Comparison of ENCODE assay signal across 14 cellular contexts in the genomic region with DNA sequence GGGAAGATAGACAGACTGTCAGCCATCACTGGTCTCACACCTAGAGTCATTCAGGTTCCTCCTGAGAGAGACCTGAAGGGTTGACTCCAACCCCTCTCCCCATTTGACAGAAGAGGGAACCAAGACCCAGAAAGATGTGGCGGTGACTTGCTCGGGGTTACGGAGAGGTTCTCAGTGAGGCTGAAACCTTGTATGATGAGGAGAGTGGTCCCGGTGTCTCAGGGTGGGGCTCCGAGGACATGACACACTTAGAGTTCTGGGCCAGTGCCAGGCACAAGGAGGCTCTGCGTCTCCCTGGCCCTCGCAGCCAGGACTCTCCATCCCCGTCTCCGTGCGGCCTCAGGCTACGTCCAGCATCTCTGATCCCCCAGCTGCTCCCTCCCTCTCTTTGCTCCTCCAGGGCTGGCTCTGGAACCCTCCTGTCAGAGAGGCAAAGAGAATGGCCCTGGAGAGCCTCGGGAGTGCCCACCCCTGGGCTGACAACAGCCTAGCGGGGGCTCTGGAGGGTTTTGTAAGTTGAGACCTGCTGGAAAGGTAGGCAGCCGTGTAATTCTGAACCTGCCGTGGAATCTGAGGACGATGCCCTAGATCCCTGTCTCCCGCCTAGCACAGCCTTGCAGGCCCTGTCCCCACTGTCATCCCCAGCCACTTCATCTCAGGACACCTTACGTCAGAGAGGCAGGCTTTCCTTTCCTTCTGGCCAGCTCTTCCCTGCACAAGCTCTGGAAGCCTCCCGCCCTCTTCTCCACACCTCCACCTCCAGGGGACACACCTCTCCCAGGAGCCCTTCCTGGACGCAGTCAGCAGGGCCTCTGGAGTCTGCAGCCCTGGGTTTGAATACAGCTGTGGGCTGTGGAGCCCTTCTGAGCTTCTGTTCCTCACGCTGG. TPM values are rescaled to one million over a fixed set of nuclear protein-coding genes. Genes with fewer than 3 reads are reported as not detected.
DNase-seq lines count a peak whose midpoint lies in the region; ATAC-seq and TF ChIP-seq lines count a peak whose summit lies in the region.
"Had no signal": no experiment of that assay in that cellular context is flagged by ENCODE, and none has a peak within 500 bp of the region (broad histone marks: within the 10 kb centered on the region; RNA-seq: fewer than 3 reads in every experiment).

No MANE protein-coding gene starts in this region.

- no peak for ATAC-seq in effector memory CD8-positive, alpha-beta T cell (replicated peaks)
- ATAC-seq: activated T-cell treated with anti-CD3 and anti-CD28 coated beads, Interleukin-2, amount 50 U/mL, for 4 hours had no signal

- H3K27ac Mint-ChIP-seq in CD4-positive, alpha-beta memory T cell: peak overlapping the region; percentile 56 to 97 (median 93)
- peak overlapping the region; percentile 99 to 100 for H3K27ac Mint-ChIP-seq in effector memory CD8-positive, alpha-beta T cell

- WGBS in tibial nerve, 2 donors: 85 to 92% methylated on average over 21 of the region's 21 CpGs

- H2AFZ ChIP-seq in Loucy (ENCODE audit: low read length) (no peak overlapping the region), osteoblast (ENCODE audit: low read length) (no peak overlapping the region)

- H3K4me3 ChIP-seq in CD4-positive, alpha-beta memory T cell (ENCODE audit: low read length in 2 of 2): no peak overlapping the region
- H3K4me3 ChIP-seq in Loucy (ENCODE audit: low read length, poor library complexity, severe bottlenecking) (peak overlapping the region; percentile 94), osteoblast (ENCODE audit: insufficient read depth, low read length) (no peak overlapping the region), tibial nerve (no peak overlapping the region)
- H3K4me3 ChIP-seq: prostate gland had no signal

- CTCF ChIA-PET in CD4-positive, alpha-beta memory T cell (lab: Charles Lee; ENCODE audit: partially characterized antibody): interaction anchor here (1.0 to 1.2 kb wide), 2 partner anchors 11 to 90 kb away, joined by 3 read pairs; no protein-coding TSS in a partner anchor

- POLR2A ChIA-PET in CD4-positive, alpha-beta memory T cell (lab: Charles Lee; ENCODE audit: partially characterized antibody): interaction anchor here (1.0 kb wide), 1 partner anchor 19 kb away, joined by 3 read pairs; no protein-coding TSS in a partner anchor

- no peaks in the 10 kb centered on the region for H3K9me3 Mint-ChIP-seq in CD4-positive, alpha-beta memory T cell
- no peaks in the 10 kb centered on the region for H3K9me3 Mint-ChIP-seq in effector memory CD8-positive, alpha-beta T cell
- H3K9me3 Mint-ChIP-seq: activated B cell treated with CpG ODN at 0.5 μM for 24 hours; activated T-cell treated with anti-CD3 and anti-CD28 coated beads, Interleukin-2, amount 50 U/mL, for 4 hours had no signal

- no peaks in the 10 kb centered on the region for H3K9me2 ChIP-seq in Loucy (replicated peaks; ENCODE audit: low read depth, low read length)

- H3K4me1 Mint-ChIP-seq in CD4-positive, alpha-beta memory T cell: peaks cover 49 to 86% (median 66%) of the 10 kb centered on the region in 4 donors
- H3K4me1 Mint-ChIP-seq in effector memory CD8-positive, alpha-beta T cell (ENCODE audit: low read depth in 2 of 2): peaks cover 75 to 80% of the 10 kb centered on the region in 2 donors

- no peaks in the 10 kb centered on the region for H3K9me3 ChIP-seq in CD4-positive, alpha-beta memory T cell (ENCODE audit: control insufficient read depth in 1 of 2, low read length in 2 of 2)
- no peaks in the 10 kb centered on the region for H3K9me3 ChIP-seq in Loucy (ENCODE audit: insufficient read depth, low read depth, low read length)
- H3K9me3 ChIP-seq in osteoblast (ENCODE audit: low read depth, low read length): no peaks in the 10 kb centered on the region
- no peaks in the 10 kb centered on the region for H3K9me3 ChIP-seq in tibial nerve
- H3K9me3 ChIP-seq: prostate gland had no signal

- H3K79me2 ChIP-seq in Loucy (ENCODE audit: insufficient read depth, low read length) (peaks cover 58% of the 10 kb centered on the region), osteoblast (ENCODE audit: insufficient read depth, low read length) (peaks cover 76% of the 10 kb centered on the region)

- H3K36me3 Mint-ChIP-seq in CD4-positive, alpha-beta memory T cell: peaks cover 4 to 42% of the 10 kb centered on the region in 2 donors
- H3K36me3 Mint-ChIP-seq in effector memory CD8-positive, alpha-beta T cell (ENCODE audit: insufficient read depth): peaks cover 100% of the 10 kb centered on the region

- H3K36me3 ChIP-seq in CD4-positive, alpha-beta memory T cell (ENCODE audit: insufficient read depth, low read length): peaks cover 6% of the 10 kb centered on the region
- H3K36me3 ChIP-seq in Loucy (ENCODE audit: insufficient read depth, low read length) (no peaks in the 10 kb centered on the region), osteoblast (ENCODE audit: insufficient read depth, low read length) (peaks cover 14% of the 10 kb centered on the region), tibial nerve (no peaks in the 10 kb centered on the region)
- H3K36me3 ChIP-seq: prostate gland had no signal

- 0 out of 2 replicates have a peak, but pooled peaks cover 4% of the 10 kb centered on the region for H3F3A ChIP-seq in Loucy (ENCODE audit: low read depth)

- H3K4me3 Mint-ChIP-seq in CD4-positive, alpha-beta memory T cell: peak overlapping the region in 4 of 8 donors; percentile 42 to 93 (median 54)
- peak overlapping the region; percentile 99 for H3K4me3 Mint-ChIP-seq in effector memory CD8-positive, alpha-beta T cell
- H3K4me3 Mint-ChIP-seq: activated B cell treated with CpG ODN at 0.5 μM for 24 hours had no signal

- no peak for TF ChIP-seq POLR2A in tibial nerve (IDR thresholded peaks at IDR 0.05)

- no peak for DNase-seq in CD4-positive, alpha-beta memory T cell
- DNase-seq in effector memory CD8-positive, alpha-beta T cell: no peak
- DNase-seq in osteoblast (ENCODE audit: insufficient read length, low spot score, missing footprints) (peak; percentile 64), nucleus accumbens (lab: John Stamatoyannopoulos, UW) (no peak), head of caudate nucleus (no peak), tibial nerve (ENCODE audit: low spot score in 2 of 2) (no peak), NCI-H146 (lab: John Stamatoyannopoulos, UW) (no peak)
- DNase-seq: activated B cell treated with CpG ODN at 0.5 μM for 24 hours; activated T-cell treated with anti-CD3 and anti-CD28 coated beads, Interleukin-2, amount 50 U/mL, for 4 hours; amniotic stem cell; NCI-H226 had no signal

- H3K4me2 ChIP-seq in Loucy (ENCODE audit: low read depth, low read length, poor library complexity, severe bottlenecking): peak overlapping the region; percentile 97
- H3K4me2 ChIP-seq in osteoblast (ENCODE audit: insufficient read depth, low read length): no peak overlapping the region
- H3K4me2 ChIP-seq: KMS-11 had no signal

- no peaks in the 10 kb centered on the region for H3K27me3 ChIP-seq in CD4-positive, alpha-beta memory T cell (ENCODE audit: insufficient read depth, low read length)
- H3K27me3 ChIP-seq in Loucy (ENCODE audit: insufficient read depth, low read length, poor library complexity, severe bottlenecking) (no peaks in the 10 kb centered on the region), osteoblast (ENCODE audit: insufficient read depth, low read length) (no peaks in the 10 kb centered on the region), tibial nerve (no peaks in the 10 kb centered on the region)

- peaks cover 78% of the 10 kb centered on the region for H3K4me1 ChIP-seq in CD4-positive, alpha-beta memory T cell (ENCODE audit: insufficient read depth, low read length)
- peaks cover 62% of the 10 kb centered on the region for H3K4me1 ChIP-seq in Loucy (ENCODE audit: insufficient read depth, low read length, poor library complexity, severe bottlenecking)
- peaks cover 46% of the 10 kb centered on the region for H3K4me1 ChIP-seq in osteoblast (ENCODE audit: insufficient read depth, low read length)
- H3K4me1 ChIP-seq in tibial nerve: peaks cover 0 to 78% (median 32%) of the 10 kb centered on the region in 4 donors

- peak overlapping the region; percentile 92 for H3K27ac ChIP-seq in CD4-positive, alpha-beta memory T cell (ENCODE audit: low read depth, low read length)
- H3K27ac ChIP-seq in osteoblast (ENCODE audit: low read depth, low read length): no peak overlapping the region
- H3K27ac ChIP-seq in tibial nerve: peak overlapping the region in 1 of 4 donors; percentile 78
- H3K27ac ChIP-seq: KMS-11 had no signal

- H3K27me3 Mint-ChIP-seq in CD4-positive, alpha-beta memory T cell: no peaks in the 10 kb centered on the region
- H3K27me3 Mint-ChIP-seq in effector memory CD8-positive, alpha-beta T cell: no peaks in the 10 kb centered on the region
- H3K27me3 Mint-ChIP-seq: activated B cell treated with CpG ODN at 0.5 μM for 24 hours had no signal

- no peak for TF ChIP-seq EP300 in tibial nerve (IDR thresholded peaks at IDR 0.05)

- peaks cover 62% of the 10 kb centered on the region for H4K20me1 ChIP-seq in Loucy (ENCODE audit: insufficient read depth, low read length, poor library complexity, severe bottlenecking)
- peaks cover 40% of the 10 kb centered on the region for H4K20me1 ChIP-seq in osteoblast (ENCODE audit: insufficient read depth, low read length)

- H3K9ac ChIP-seq in Loucy (ENCODE audit: low read depth, low read length, poor library complexity, severe bottlenecking): no peak overlapping the region
- H3K9ac ChIP-seq: KMS-11 had no signal

- intact Hi-C loops in CD4-positive, alpha-beta memory T cell (cut with micrococcal nuclease): no loop called here
- intact Hi-C loops in head of caudate nucleus (cut with DNase I): no loop called here

- no peak for TF ChIP-seq CTCF in Loucy (conservative IDR thresholded peaks at IDR 0.05; ENCODE audit: low read length)
- TF ChIP-seq CTCF in osteoblast (IDR thresholded peaks at IDR 0.05; ENCODE audit: extremely low read depth, low read depth, low read length): no peak
- TF ChIP-seq CTCF in tibial nerve (IDR thresholded peaks at IDR 0.05): no peak

RNA-seq across cellular contexts. Expression of a gene that starts 4.1 kb away (rescaled TPM):
- total RNA-seq in CD4-positive, alpha-beta memory T cell: 10 to 100 TPM; 46.4 to 50.3 TPM
- 10 to 100 TPM; 58.4 to 66.7 TPM for polyA plus RNA-seq in CD4-positive, alpha-beta memory T cell
- 35.8 and 36.8 TPM in 2 replicates for total RNA-seq in osteoblast
- total RNA-seq in tibial nerve: 10 to 100 TPM; 17.0 to 61.5 (median 29.6) TPM

RNA-seq across cellular contexts. Expression of a gene that starts 24.4 kb away (rescaled TPM):
- under 1 TPM in 1 of 2 experiments, not detected in 1; 0.17 TPM for total RNA-seq in CD4-positive, alpha-beta memory T cell
- not detected for polyA plus RNA-seq in CD4-positive, alpha-beta memory T cell
- not detected in 2 replicates for total RNA-seq in osteoblast
- 1 to 10 TPM in 3 of 4 donors, under 1 TPM in 1; 0.98 to 5.7 (median 1.9) TPM for total RNA-seq in tibial nerve
- total RNA-seq: prostate gland had no signal

RNA-seq across cellular contexts. Expression of a gene that starts 42.7 kb away (rescaled TPM):
- not detected for total RNA-seq in CD4-positive, alpha-beta memory T cell
- not detected for polyA plus RNA-seq in CD4-positive, alpha-beta memory T cell
- not detected in 2 replicates for total RNA-seq in osteoblast
- 1 to 10 TPM in 3 of 4 donors, under 1 TPM in 1; 0.42 to 9.3 (median 1.5) TPM for total RNA-seq in tibial nerve
- total RNA-seq: activated B cell treated with CpG ODN at 0.5 μM for 24 hours had no signal
